In genomic region chr19:3277649-3278048, GRCh38 we compare ENCODE assay signal across 1 cellular context.
TF ChIP-seq lines count a peak whose summit lies in the region.

No MANE protein-coding gene starts in this region.

TF ChIP-seq in HepG2, 621 proteins besides CTCF, POLR2A, EP300 and RAD21 (continued from another document):
- TF ChIP-seq CBFB (CRISPR knock-in tag; IDR thresholded peaks at IDR 0.05) (no peak), SKI (IDR thresholded peaks at IDR 0.05; ENCODE audit: partially characterized antibody) (no peak), TAF15 (IDR thresholded peaks at IDR 0.05; ENCODE audit: low read depth, low read length, poor library complexity, severe bottlenecking) (no peak), JUN (CRISPR knock-in tag; IDR thresholded peaks at IDR 0.05) (no peak), ZBTB42 (CRISPR knock-in tag; IDR thresholded peaks at IDR 0.05) (no peak), SRSF9 (IDR thresholded peaks at IDR 0.05; ENCODE audit: borderline replicate concordance, insufficient read depth, low read depth, low read length, poor library complexity, severe bottlenecking) (no peak), ZNF564 (CRISPR knock-in tag; IDR thresholded peaks at IDR 0.05) (no peak), CC2D1A (CRISPR knock-in tag; IDR thresholded peaks at IDR 0.05) (no peak)
